ENCODE assay signal across 14 cellular contexts in genomic region chr16:12392585-12393089, GRCh38.
DNase-seq lines count a peak whose midpoint lies in the region; ATAC-seq, FAIRE-seq and TF ChIP-seq lines count a peak whose summit lies in the region.
"Had no signal": no experiment of that assay in that cellular context is flagged by ENCODE, and none has a peak within 500 bp of the region (broad histone marks: within the 10 kb centered on the region; RNA-seq: fewer than 3 reads in every experiment).

No MANE protein-coding gene starts in this region.

- H3K4me1 Mint-ChIP-seq in H9 = peaks cover 3% of the 10 kb centered on the region in 2 experiments; a peak in 2 of 4 replicates

- no peaks in the 10 kb centered on the region for H3K23me2 ChIP-seq in H9 (ENCODE audit: insufficient read length, low read depth, low read length, poor library complexity, severe bottlenecking)

- TF ChIP-seq POLR2A in K562 (conservative IDR thresholded peaks at IDR 0.05) (no peak), testis (IDR thresholded peaks at IDR 0.05) (no peak)

- H4K91ac ChIP-seq in H9 (ENCODE audit: insufficient read length, low read depth, low read length) = no peak overlapping the region

- no peaks in the 10 kb centered on the region for H3K27me3 ChIP-seq in H9 (ENCODE audit: insufficient read depth, low read length)
- H3K27me3 ChIP-seq in K562 (ENCODE audit: control insufficient read depth in 2 of 2, insufficient read depth in 2 of 2, low read length in 2 of 2) = peaks cover 0 to 6% of the 10 kb centered on the region in 2 experiments; a peak in 2 of 5 replicates
- no peaks in the 10 kb centered on the region for H3K27me3 ChIP-seq in testis

- POLR2A ChIA-PET in K562 (lab: Yijun Ruan, JAX) = interaction anchor here (1.0 to 2.2 kb wide), 2 partner anchors 10 to 12 kb away, joined by 3 to 7 read pairs; no protein-coding TSS in a partner anchor

- CTCF ChIA-PET in K562 (lab: Yijun Ruan, JAX; ENCODE audit: low intra/inter-chr PET ratio) = no interaction called here

- ATAC-seq in K562 (no peak), GM21528 (IDR thresholded peaks at IDR 0.05; ENCODE audit: low FRiP score, unreplicated experiment) (no peak)
- no peak for ATAC-seq in activated CD4-positive, CD25-positive, alpha-beta regulatory T cell treated with anti-CD3 and anti-CD28 coated beads, Interleukin-2, amount 50 U/mL, for 24 hours
- ATAC-seq: natural killer cell treated with Interleukin-12 subunit alpha and Interleukin-12 subunit beta and Interleukin-15 and Interleukin-18, amount 100 ng/mL, for 72 hours had no signal

- no peak overlapping the region for H2BK15ac ChIP-seq in H9 (ENCODE audit: low read depth, low read length)

- H3K79me2 ChIP-seq in H9 (ENCODE audit: insufficient read depth, low read length) (no peaks in the 10 kb centered on the region), K562 (ENCODE audit: control insufficient read depth, insufficient read depth, low read length) (no peaks in the 10 kb centered on the region)

- peak; percentile 54 for FAIRE-seq in K562 (lab: Jason Lieb, UNC)

- intact Hi-C loops in K562 (cut with micrococcal nuclease) (no loop called here), testis (cut with DNase I; ENCODE audit: low total_unique reads) (no loop called here)

- H3K4me1 ChIP-seq in H9 (ENCODE audit: insufficient read depth, low read length) (no peaks in the 10 kb centered on the region; the same call in 1 of the 2 replicates), K562 (replicated peaks in 1 of 2; ENCODE audit: control insufficient read depth in 2 of 2, insufficient read depth in 2 of 2, low read length in 2 of 2) (peaks cover 0 to 4% of the 10 kb centered on the region in 2 experiments; a peak in 3 of 5 replicates), testis (peaks cover 16% of the 10 kb centered on the region)

- no peak overlapping the region for H3K14ac ChIP-seq in H9 (ENCODE audit: insufficient read depth, low read length)

- H3K9me1 ChIP-seq in K562 (ENCODE audit: control insufficient read depth, insufficient read depth, low read length) = peaks cover 3% of the 10 kb centered on the region

- no peak overlapping the region for H3K56ac ChIP-seq in H9 (ENCODE audit: insufficient read length, low read depth, low read length)

- no peak overlapping the region for H4K5ac ChIP-seq in H9 (ENCODE audit: insufficient read length, low read depth, low read length)

- H3K4ac ChIP-seq in H9 (ENCODE audit: low read depth, low read length) = no peak overlapping the region

- no peak overlapping the region for H3K27ac ChIP-seq in H9 (ENCODE audit: insufficient read length, low read depth, low read length)
- no peak overlapping the region for H3K27ac ChIP-seq in K562 (ENCODE audit: extremely low read depth, low read depth, low read length)
- H3K27ac ChIP-seq in testis = no peak overlapping the region
- H3K27ac ChIP-seq: KMS-11 had no signal

- no peaks in the 10 kb centered on the region for H3K36me3 Mint-ChIP-seq in H9 (ENCODE audit: insufficient read depth in 1 of 3, low read depth in 3 of 3)
- H3K36me3 Mint-ChIP-seq: natural killer cell treated with Interleukin-12 subunit alpha and Interleukin-12 subunit beta and Interleukin-15 and Interleukin-18, amount 100 ng/mL, for 72 hours had no signal

- BruUV-seq in K562 (replicated peaks; lab: Mats Ljungman, UMichigan) = no TSS peak

- H4K8ac ChIP-seq in H9 (replicated peaks; ENCODE audit: insufficient read length, low read depth, low read length) = no peak overlapping the region

- H2AFZ ChIP-seq in H9 (ENCODE audit: low read length) = no peak overlapping the region
- no peak overlapping the region for H2AFZ ChIP-seq in K562 (ENCODE audit: low read depth, low read length)

- H3K4me3 Mint-ChIP-seq in H9 = no peak overlapping the region
- H3K4me3 Mint-ChIP-seq: natural killer cell treated with Interleukin-12 subunit alpha and Interleukin-12 subunit beta and Interleukin-15 and Interleukin-18, amount 100 ng/mL, for 72 hours had no signal

- H2BK12ac ChIP-seq in H9 (ENCODE audit: insufficient read length, low read depth, low read length) = no peak overlapping the region

- TF ChIP-seq RAD21 in K562 (CRISPR knock-in tag; conservative IDR thresholded peaks at IDR 0.05 in 1 of 2, IDR thresholded peaks at IDR 0.05 in 1 of 2) = no peak

- no peaks in the 10 kb centered on the region for H3K36me3 ChIP-seq in K562 (ENCODE audit: control insufficient read depth, insufficient read depth, low read length)
- no peaks in the 10 kb centered on the region for H3K36me3 ChIP-seq in testis (ENCODE audit: low read depth, missing control alignments)

- H2BK20ac ChIP-seq in H9 (ENCODE audit: low read depth, low read length, poor library complexity, severe bottlenecking) = no peak overlapping the region

- no peak overlapping the region for H2AK5ac ChIP-seq in H9 (ENCODE audit: insufficient read length, low read length)

- DNase-seq in H9 (no peak), K562 (ENCODE audit: extremely low read depth in 1 of 4, low spot score in 3 of 4) (peak in 1 of 4 experiments; percentile 19), kidney tubule cell (ENCODE audit: low spot score) (peak; percentile 26), testis (peak; percentile 64), RKO (ENCODE audit: low spot score) (no peak), globus pallidus (ENCODE audit: low spot score) (no peak)
- DNase-seq: dermis blood vessel endothelial cell; head of caudate nucleus; NCI-H2107; NK-92 treated with Interleukin-12 subunit alpha and Interleukin-12 subunit beta, amount 100 ng/mL, for 24 hours had no signal

- TF ChIP-seq EP300 in K562 (IDR thresholded peaks at IDR 0.05; ENCODE audit: low read length) = no peak

- H3K4me2 ChIP-seq in H9 (ENCODE audit: insufficient read depth, insufficient read length, low read length) (no peak overlapping the region), K562 (ENCODE audit: insufficient read depth, low read length) (no peak overlapping the region)
- H3K4me2 ChIP-seq: KMS-11 had no signal

- H3K9me3 Mint-ChIP-seq in H9 = no peaks in the 10 kb centered on the region
- H3K9me3 Mint-ChIP-seq: natural killer cell treated with Interleukin-12 subunit alpha and Interleukin-12 subunit beta and Interleukin-15 and Interleukin-18, amount 100 ng/mL, for 72 hours had no signal

- H4K20me1 ChIP-seq in H9 (ENCODE audit: control insufficient read depth, insufficient read depth, insufficient read length) (no peaks in the 10 kb centered on the region), K562 (replicated peaks; ENCODE audit: control insufficient read depth, insufficient read depth, low read length) (peaks cover 8% of the 10 kb centered on the region; the same call in 1 of the 2 replicates)

- H2BK120ac ChIP-seq in H9 (ENCODE audit: low read depth, low read length, poor library complexity, severe bottlenecking) = no peak overlapping the region

- H3K27me3 Mint-ChIP-seq in H9 (ENCODE audit: low read depth) = no peaks in the 10 kb centered on the region
- H3K27me3 Mint-ChIP-seq: natural killer cell treated with Interleukin-12 subunit alpha and Interleukin-12 subunit beta and Interleukin-15 and Interleukin-18, amount 100 ng/mL, for 72 hours had no signal

- H3K79me1 ChIP-seq in H9 (ENCODE audit: insufficient read depth, low read depth, low read length, poor library complexity, severe bottlenecking) = no peaks in the 10 kb centered on the region

- WGBS in H9 (ENCODE audit: extremely low coverage, insufficient read length, low lambda C conversion rate) = no CpG with 5 or more reads among the region's 2 CpGs
- WGBS in K562 (ENCODE audit: insufficient coverage, low coverage, missing lambda C conversion rate) = 38% methylated on average over 2 of the region's 2 CpGs
- 40 to 64% methylated on average over 2 of the region's 2 CpGs for WGBS in testis, 2 donors

- H3K9me3 ChIP-seq in H9 (ENCODE audit: control insufficient read depth, low read depth, low read length) (no peaks in the 10 kb centered on the region), K562 (replicated peaks; ENCODE audit: control insufficient read depth, insufficient read depth, low read depth, low read length) (no peaks in the 10 kb centered on the region), testis (no peaks in the 10 kb centered on the region)

- H3K18ac ChIP-seq in H9 (ENCODE audit: insufficient read length, low read depth, low read length) = no peak overlapping the region

- H3K23ac ChIP-seq in H9 (ENCODE audit: insufficient read length, low read depth, low read length) = no peak overlapping the region

- peak overlapping the region in 1 of 3 experiments; percentile 37; a peak in 1 of 7 replicates for H3K27ac Mint-ChIP-seq in H9
- H3K27ac Mint-ChIP-seq: natural killer cell treated with Interleukin-12 subunit alpha and Interleukin-12 subunit beta and Interleukin-15 and Interleukin-18, amount 100 ng/mL, for 72 hours had no signal

- H3K4me3 ChIP-seq in K562 = no peak overlapping the region
- no peak overlapping the region for H3K4me3 ChIP-seq in testis

- H2BK5ac ChIP-seq in H9 (ENCODE audit: insufficient read length, low read length) = no peak overlapping the region

- no peak overlapping the region for H3T11ph ChIP-seq in H9 (ENCODE audit: low read length)

- H3K9ac ChIP-seq in H9 (ENCODE audit: extremely low read depth, insufficient read length, low read length) (no peak overlapping the region), K562 (ENCODE audit: insufficient read depth in 1 of 2, low read depth in 2 of 2, low read length in 2 of 2) (no peak overlapping the region)
- H3K9ac ChIP-seq: KMS-11 had no signal

- in situ Hi-C loops in K562 (cut with MboI) = no loop called here

- TF ChIP-seq CTCF in H9 (conservative IDR thresholded peaks at IDR 0.05) (peak; percentile 38; the same call in 1 of the 3 replicates), K562 (IDR thresholded peaks at IDR 0.05 in 2 of 3, conservative IDR thresholded peaks at IDR 0.05 in 1 of 3; ENCODE audit: insufficient read depth in 2 of 3, low read depth in 1 of 3, low read length in 3 of 3) (peak in 2 of 3 experiments; percentile 26 to 33; a peak in 2 of 6 replicates), testis (IDR thresholded peaks at IDR 0.05) (peak in 2 of 3 experiments; percentile 23 to 40)

TF ChIP-seq in K562, 482 proteins besides CTCF, POLR2A, EP300 and RAD21 (continues in another document):
- TF ChIP-seq PHB2 (IDR thresholded peaks at IDR 0.05; ENCODE audit: low read depth) (no peak), NCOA2 (IDR thresholded peaks at IDR 0.05; ENCODE audit: partially characterized antibody in 2 of 2) (no peak), MYC (IDR thresholded peaks at IDR 0.05; ENCODE audit: low read depth, low read length) (no peak), MYC (CRISPR knock-in tag; IDR thresholded peaks at IDR 0.05; ENCODE audit: borderline replicate concordance, low read depth) (no peak), ZNF644 (tag; IDR thresholded peaks at IDR 0.05; ENCODE audit: low read depth) (no peak), ILF3 (IDR thresholded peaks at IDR 0.05; ENCODE audit: borderline replicate concordance) (no peak)

Comparison
In these comparisons a context has a peak if more than half of its experiments do, and no peak if none do; other contexts are left out.
1. DNase-seq: peak in kidney tubule cell (single experiment) and testis (single experiment); none in H9 (single experiment), RKO (single experiment) and globus pallidus (single experiment).
2. Peak in every context shown above with its lines, with median percentiles within 50 percentile points of each other: CTCF ChIP-seq.